Comparison of ENCODE assay signal across 14 cellular contexts in the genomic region with DNA sequence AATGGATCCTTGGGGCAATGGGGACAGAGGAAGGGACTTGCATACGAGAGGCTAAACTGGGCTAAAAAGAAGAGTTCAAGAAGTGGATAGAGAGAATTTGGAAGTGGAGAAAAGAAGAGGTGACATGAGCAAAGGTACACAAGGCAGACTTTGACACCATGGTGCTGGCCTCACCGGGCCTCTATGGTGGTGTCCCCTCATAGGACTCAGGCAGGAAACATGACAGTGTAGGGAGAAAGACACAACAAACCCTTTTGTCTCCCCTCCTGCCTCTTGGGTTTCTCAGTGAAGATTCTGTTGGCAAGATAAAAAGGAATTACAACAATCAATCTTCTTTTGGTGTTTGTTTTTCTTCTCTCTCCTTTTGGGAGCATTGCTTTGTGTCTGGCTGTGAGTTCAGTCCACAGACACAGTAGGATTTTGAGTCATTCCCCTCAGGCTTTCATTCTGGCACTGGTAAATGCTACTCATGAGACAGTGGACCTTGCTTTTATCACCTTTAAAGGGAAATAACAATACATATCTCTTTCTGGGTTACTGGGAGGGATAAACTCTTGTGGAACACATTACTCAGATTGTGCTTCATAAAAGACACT.
DNase-seq lines count a peak whose midpoint lies in the region; ATAC-seq and TF ChIP-seq lines count a peak whose summit lies in the region.
"Had no signal": no experiment of that assay in that cellular context is flagged by ENCODE, and none has a peak within 500 bp of the region (broad histone marks: within the 10 kb centered on the region; RNA-seq: fewer than 3 reads in every experiment).

No MANE protein-coding gene starts in this region.

- intact Hi-C loops in MCF 10A (cut with micrococcal nuclease) = loop anchor here (5.0 to 10.0 kb wide), 2 partner anchors 299 to 333 kb away; no protein-coding TSS in a partner anchor

- CTCF ChIA-PET in MCF 10A (lab: Yijun Ruan, JAX) = interaction anchor here (0.5 kb wide), 1 partner anchor 214 kb away, joined by 3 read pairs; no protein-coding TSS in a partner anchor

- no peak for TF ChIP-seq EP300 in suprapubic skin (IDR thresholded peaks at IDR 0.05)

- no peaks in the 10 kb centered on the region for H3K36me3 ChIP-seq in suprapubic skin

- no peaks in the 10 kb centered on the region for H3K27me3 ChIP-seq in suprapubic skin

- H3K9me3 Mint-ChIP-seq in MCF 10A (ENCODE audit: unreplicated experiment) = no peaks in the 10 kb centered on the region

- BruUV-seq in MCF 10A (replicated peaks; lab: Mats Ljungman, UMichigan) = no TSS peak

- peak; percentile 39 for DNase-seq in HT1080 (ENCODE audit: low read depth)
- peak; percentile 81 for DNase-seq in MCF 10A (ENCODE audit: unreplicated experiment)
- peak; percentile 78 for DNase-seq in islet precursor cell
- DNase-seq in suprapubic skin (ENCODE audit: low spot score in 2 of 2) = no peak
- no peak for DNase-seq in UCSD-AML1 (lab: John Stamatoyannopoulos, UW; ENCODE audit: unreplicated experiment)
- no peak for DNase-seq in NCI-H2029 (lab: John Stamatoyannopoulos, UW)
- no peak for DNase-seq in activated naive CD4-positive, alpha-beta T cell treated with anti-CD3 and anti-CD28 coated beads, Interleukin-2, amount 50 U/mL, for 16 hours
- DNase-seq: kidney; NCI-H2171 treated with DMSO at 0.1 percent for 48 hours; stimulated activated CD4-positive, alpha-beta T cell treated with anti-CD3 and anti-CD28 coated beads, Interleukin-4, amount 100 ng/mL, for 1 hour; stimulated activated naive CD8-positive, alpha-beta T cell treated with anti-CD3 and anti-CD28 coated beads, Interleukin-15, Interleukin-2, amounts not matched to agents 100 U/mL and 50 U/mL, for 24 hours had no signal

- peak overlapping the region; percentile 3 for H3K27ac ChIP-seq in suprapubic skin

- no peak for ATAC-seq in HG03571 (IDR thresholded peaks at IDR 0.05; ENCODE audit: unreplicated experiment)
- ATAC-seq: GM12878; stimulated activated naive CD8-positive, alpha-beta T cell treated with anti-CD3 and anti-CD28 coated beads, Interleukin-15, Interleukin-2, amounts not matched to agents 100 U/mL and 50 U/mL, for 24 hours; WTC11 had no signal

- no peaks in the 10 kb centered on the region for H3K9me3 ChIP-seq in suprapubic skin

- peaks cover 42% of the 10 kb centered on the region for H3K4me1 Mint-ChIP-seq in MCF 10A (ENCODE audit: insufficient read depth, unreplicated experiment)

- H3K27ac Mint-ChIP-seq in MCF 10A (ENCODE audit: low read depth, unreplicated experiment) = peak overlapping the region; percentile 47
- H3K27ac Mint-ChIP-seq: WTC11 had no signal

- H3K4me1 ChIP-seq in suprapubic skin = peaks cover 3% of the 10 kb centered on the region

- TF ChIP-seq CTCF in MCF 10A (IDR thresholded peaks at IDR 0.05; ENCODE audit: unreplicated experiment) (no peak), suprapubic skin (IDR thresholded peaks at IDR 0.05) (no peak)

- no peaks in the 10 kb centered on the region for H3K36me3 Mint-ChIP-seq in MCF 10A (ENCODE audit: insufficient read depth, unreplicated experiment)
- H3K36me3 Mint-ChIP-seq: WTC11 had no signal

- WGBS in suprapubic skin = 79% methylated on average over 2 of the region's 2 CpGs

- no peak for TF ChIP-seq POLR2A in suprapubic skin (IDR thresholded peaks at IDR 0.05)

- no peak overlapping the region for H3K4me3 ChIP-seq in suprapubic skin
- H3K4me3 ChIP-seq: GM12878 had no signal

- no peaks in the 10 kb centered on the region for H3K27me3 Mint-ChIP-seq in MCF 10A (ENCODE audit: insufficient read depth, unreplicated experiment)

- no peak overlapping the region for H3K4me3 Mint-ChIP-seq in MCF 10A (ENCODE audit: unreplicated experiment)
- H3K4me3 Mint-ChIP-seq: WTC11 had no signal

- POLR2A ChIA-PET in MCF 10A (lab: Yijun Ruan, JAX) = interaction anchor here (2.6 kb wide), 1 partner anchor 178 kb away, joined by 16 read pairs; no protein-coding TSS in a partner anchor

Comparison
In these comparisons a context has a peak if more than half of its experiments do, and no peak if none do; other contexts are left out.
1. DNase-seq: peak in HT1080 (single experiment), MCF 10A (single experiment) and islet precursor cell (single experiment); none in suprapubic skin (0 of 2), UCSD-AML1 (single experiment), NCI-H2029 (single experiment) and activated naive CD4-positive, alpha-beta T cell treated with anti-CD3 and anti-CD28 coated beads, Interleukin-2, amount 50 U/mL, for 16 hours (single experiment).